19 cellular contexts compared by ENCODE assay signal in genomic region chr1:107851418-107851817, GRCh38.
"Had no signal": no experiment of that assay in that cellular context is flagged by ENCODE, and none has a peak within 500 bp of the region (broad histone marks: within the 10 kb centered on the region; RNA-seq: fewer than 3 reads in every experiment).

No MANE protein-coding gene starts in this region.

- H3K36me3 ChIP-seq: esophagus muscularis mucosa, gastrocnemius medialis, neutrophil, sigmoid colon, stomach, thoracic aorta, transverse colon had no signal

- DNase-seq: dorsolateral prefrontal cortex; effector CD8-positive, alpha-beta T cell; gastrocnemius medialis; left ventricle myocardium superior; naive B cell; psoas muscle; sigmoid colon; stimulated activated CD4-positive, alpha-beta T cell treated with anti-CD3 and anti-CD28 coated beads, Interleukin-2, amount 100 ng/mL, for 24 hours; stimulated activated CD4-positive, alpha-beta T cell treated with anti-CD3 and anti-CD28 coated beads, Interleukin-4, amount 100 ng/mL, for 4 hours; stimulated activated naive CD4-positive, alpha-beta T cell; stomach; substantia nigra; transverse colon had no signal

- H3K4me1 ChIP-seq: esophagus muscularis mucosa, psoas muscle, sigmoid colon, stomach, transverse colon had no signal

- H3K4me3 ChIP-seq: coronary artery, dorsolateral prefrontal cortex, esophagus muscularis mucosa, gastrocnemius medialis, psoas muscle, sigmoid colon, skin epidermis, stomach, thoracic aorta, transverse colon had no signal

- H3K27me3 Mint-ChIP-seq: naive B cell had no signal

- ATAC-seq: gastrocnemius medialis, left ventricle myocardium superior, psoas muscle had no signal

- H3K9me3 ChIP-seq: gastrocnemius medialis, neutrophil, psoas muscle, sigmoid colon, thoracic aorta, transverse colon had no signal

- H3K27ac ChIP-seq: coronary artery, dorsolateral prefrontal cortex, epithelial cell of prostate, esophagus muscularis mucosa, gastrocnemius medialis, neutrophil, psoas muscle, sigmoid colon, skin epidermis, stomach, thoracic aorta, transverse colon had no signal

- H3K27me3 ChIP-seq: dorsolateral prefrontal cortex, esophagus muscularis mucosa, gastrocnemius medialis, neutrophil, sigmoid colon, stomach, transverse colon had no signal
